Comparison of ENCODE assay signal across 14 cellular contexts in genomic region chr5:149584106-149584505, GRCh38. TPM values are rescaled to one million over a fixed set of nuclear protein-coding genes. Genes with fewer than 3 reads are reported as not detected.
DNase-seq lines count a peak whose midpoint lies in the region; ATAC-seq, FAIRE-seq and TF ChIP-seq lines count a peak whose summit lies in the region.
"Had no signal": no experiment of that assay in that cellular context is flagged by ENCODE, and none has a peak within 500 bp of the region (broad histone marks: within the 10 kb centered on the region; RNA-seq: fewer than 3 reads in every experiment).

No MANE protein-coding gene starts in this region.

- no peak overlapping the region for H3K4me3 ChIP-seq in right cardiac atrium (ENCODE audit: low read length)
- H3K4me3 ChIP-seq in coronary artery, result no peak overlapping the region
- H3K4me3 ChIP-seq in pancreas, result no peak overlapping the region
- no peak overlapping the region for H3K4me3 ChIP-seq in uterus

- no peaks in the 10 kb centered on the region for H3K27me3 ChIP-seq in right cardiac atrium (ENCODE audit: control insufficient read depth, insufficient read depth)
- H3K27me3 ChIP-seq in pancreas, result no peaks in the 10 kb centered on the region
- no peaks in the 10 kb centered on the region for H3K27me3 ChIP-seq in uterus

- H3K27ac ChIP-seq in right cardiac atrium (ENCODE audit: low read length) (peak overlapping the region; percentile 31), coronary artery (peak overlapping the region; percentile 56 to 82), pancreas (peak overlapping the region in 3 of 4 donors; percentile 58 to 91 (median 84)), uterus (peak overlapping the region; percentile 72 to 88)

- no peaks in the 10 kb centered on the region for H3K36me3 ChIP-seq in pancreas
- H3K36me3 ChIP-seq in uterus, result no peaks in the 10 kb centered on the region

- H3K9me3 ChIP-seq in right cardiac atrium (ENCODE audit: control insufficient read depth, low read length) (no peaks in the 10 kb centered on the region), pancreas (no peaks in the 10 kb centered on the region), uterus (no peaks in the 10 kb centered on the region)

- DNase-seq in right cardiac atrium (no peak), cardiac septum (ENCODE audit: low spot score) (no peak), coronary artery (ENCODE audit: low spot score) (no peak), pancreas (no peak), uterus (no peak), NCI-H1105 treated with DMSO at 0.1 percent for 48 hours (lab: John Stamatoyannopoulos, UW) (no peak), amniotic stem cell (lab: John Stamatoyannopoulos, UW) (no peak)
- DNase-seq: activated CD4-positive, alpha-beta T cell treated with anti-CD3 and anti-CD28 coated beads, Interleukin-2, amount 10 ng/mL, durations not matched to agents 7 days and 5 days; NCI-H1417 treated with DMSO at 0.1 percent for 48 hours; SW 1271 had no signal

- intact Hi-C loops in right cardiac atrium (cut with DNase I) (no loop called here), cardiac septum (cut with DNase I) (loop anchor here (5.0 kb wide), 1 partner anchor 33 kb away; no protein-coding TSS in a partner anchor), pancreas (cut with DNase I) (no loop called here), uterus (cut with DNase I; ENCODE audit: low total_unique reads) (no loop called here)

- peaks cover 2% of the 10 kb centered on the region for H3K4me1 ChIP-seq in right cardiac atrium (ENCODE audit: control insufficient read depth, insufficient read depth, low read length)
- H3K4me1 ChIP-seq in pancreas, result peaks cover 20 to 41% (median 34%) of the 10 kb centered on the region in 3 donors
- peaks cover 4 to 15% of the 10 kb centered on the region in 2 donors for H3K4me1 ChIP-seq in uterus

- ATAC-seq in right cardiac atrium, result no peak
- ATAC-seq in pancreas, result no peak
- no peak for ATAC-seq in esophagus mucosa
- ATAC-seq: HCT116 had no signal

- WGBS in right cardiac atrium, result 32% methylated on average over 2 of the region's 2 CpGs
- 44 to 56% methylated on average over 2 of the region's 2 CpGs for WGBS in pancreas, 2 donors

- TF ChIP-seq POLR2A in uterus (IDR thresholded peaks at IDR 0.05), result no peak

- no peak for FAIRE-seq in pancreas (lab: Jason Lieb, UNC)
- FAIRE-seq: astrocyte, endometrium had no signal

- TF ChIP-seq CTCF in coronary artery (IDR thresholded peaks at IDR 0.05) (no peak), pancreas (IDR thresholded peaks at IDR 0.05) (no peak), uterus (IDR thresholded peaks at IDR 0.05) (no peak)

RNA-seq across cellular contexts. Expression of gene ARHGEF37, which starts 2.8 kb away (rescaled TPM):
- 10 to 100 TPM; 20.6 to 25.7 (median 23.2) TPM for total RNA-seq in right cardiac atrium
- polyA plus RNA-seq in right cardiac atrium, result 10.4 TPM
- total RNA-seq in cardiac septum, result 15.8 TPM
- 10 to 100 TPM in 1 of 6 donors, 1 to 10 TPM in 5; 7.6 to 13.6 (median 9.7) TPM for total RNA-seq in pancreas
- polyA plus RNA-seq in pancreas, result 1 to 10 TPM; 5.7 to 7.8 TPM
- 10 to 100 TPM in 1 of 4 donors, 1 to 10 TPM in 3; 4.6 to 10.4 (median 7.9) TPM for total RNA-seq in uterus
- 23.6 TPM for total RNA-seq in esophagus mucosa

RNA-seq across cellular contexts. Expression of gene CSNK1A1, which starts 32.9 kb away (rescaled TPM):
- total RNA-seq in right cardiac atrium, result 100 to 1,000 TPM; 197 to 433 (median 236) TPM
- 74.5 TPM for polyA plus RNA-seq in right cardiac atrium
- 206 TPM for total RNA-seq in cardiac septum
- 10 to 100 TPM; 60.5 to 98.1 (median 83.0) TPM for total RNA-seq in pancreas
- 10 to 100 TPM; 23.0 to 41.0 TPM for polyA plus RNA-seq in pancreas
- total RNA-seq in uterus, result 100 to 1,000 TPM; 101 to 326 (median 205) TPM
- 404 TPM for total RNA-seq in esophagus mucosa

Comparison
In these comparisons a context has a peak if more than half of its experiments do, and no peak if none do; other contexts are left out.
1. H3K27ac ChIP-seq: peak in every context shown above with its lines; median percentile 84 in pancreas; 80 in uterus; 69 in coronary artery; 31 in right cardiac atrium.